ENCODE assay signal across 23 cellular contexts in the genomic region with DNA sequence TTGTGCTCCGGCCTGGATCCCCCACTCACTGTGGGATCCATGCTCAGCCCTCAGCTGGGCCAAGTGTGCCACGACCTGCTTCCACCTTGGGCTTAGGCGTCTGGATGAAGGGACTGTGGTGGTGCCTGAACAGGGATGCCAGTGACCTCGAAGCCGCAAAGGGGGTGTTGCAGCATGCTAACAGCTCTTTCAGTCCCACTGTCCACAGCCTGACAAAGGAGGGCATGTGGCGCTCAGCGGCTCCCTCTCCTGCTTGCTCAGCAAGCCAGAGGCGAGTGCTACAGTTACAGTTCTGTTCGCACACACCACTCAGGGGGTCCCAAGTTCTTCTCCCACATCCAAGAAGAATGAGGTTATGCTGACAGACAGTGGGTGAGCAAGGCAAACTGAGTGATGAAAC. TPM values are rescaled to one million over a fixed set of nuclear protein-coding genes. Genes with fewer than 3 reads are reported as not detected.
A peak's percentile ranks its signal among the peaks of the same experiment; 100 is the strongest.
DNase-seq lines count a peak whose midpoint lies in the region; ATAC-seq, FAIRE-seq and TF ChIP-seq lines count a peak whose summit lies in the region.
"Had no signal": no experiment of that assay in that cellular context is flagged by ENCODE, and none has a peak within 500 bp of the region (broad histone marks: within the 10 kb centered on the region; RNA-seq: fewer than 3 reads in every experiment).

No MANE protein-coding gene starts in this region.

- in situ Hi-C loops in HepG2 (cut with HindIII; ENCODE audit: extremely low pct_ligation_motif_present, low pct_unique_long_range_greater_than_20kb), result no loop called here

- 66% methylated on average over 4 of the region's 9 CpGs for WGBS in HepG2 (ENCODE audit: low lambda C conversion rate)
- WGBS in right lobe of liver (ENCODE audit: insufficient coverage, low coverage, low lambda C conversion rate, missing lambda C conversion rate), result 20% methylated on average over 1 of the region's 9 CpGs

- H3K27me3 ChIP-seq in HepG2 (ENCODE audit: control insufficient read depth in 1 of 2, insufficient read depth in 2 of 2, low read length in 2 of 2) (no peaks in the 10 kb centered on the region), right lobe of liver (no peaks in the 10 kb centered on the region), WERI-Rb-1 (ENCODE audit: insufficient read depth, low read depth, severe bottlenecking) (peaks cover 9% of the 10 kb centered on the region), MG63 (no peaks in the 10 kb centered on the region), MM.1S (replicated peaks; ENCODE audit: insufficient read depth, low read length) (no peaks in the 10 kb centered on the region)

- no peak for TF ChIP-seq POLR2A in HepG2 (IDR thresholded peaks at IDR 0.05; ENCODE audit: insufficient read depth in 1 of 2, low read depth in 2 of 2, low read length in 2 of 2)
- no peak for TF ChIP-seq POLR2A in right lobe of liver (IDR thresholded peaks at IDR 0.05)

- TF ChIP-seq RAD21 in HepG2 (CRISPR knock-in tag; IDR thresholded peaks at IDR 0.05), result no peak

- no TSS peak for BruUV-seq in HepG2 (replicated peaks; lab: Mats Ljungman, UMichigan)

- CTCF ChIA-PET in HepG2 (lab: Yijun Ruan, JAX; ENCODE audit: low intra/inter-chr PET ratio, low total read pairs), result no interaction called here

- no peak for ATAC-seq in HepG2
- ATAC-seq in right lobe of liver, result no peak

- TF ChIP-seq CTCF in HepG2 (CRISPR knock-in tag; IDR thresholded peaks at IDR 0.05), result no peak
- no peak for TF ChIP-seq CTCF in right lobe of liver (IDR thresholded peaks at IDR 0.05)
- peak; percentile 14; the same call in 1 of the 2 replicates for TF ChIP-seq CTCF in WERI-Rb-1 (IDR thresholded peaks at IDR 0.05; ENCODE audit: low read depth, low read length)
- no peak for TF ChIP-seq CTCF in MM.1S (IDR thresholded peaks at IDR 0.05; ENCODE audit: low read length)

- H3F3A ChIP-seq in MM.1S (ENCODE audit: insufficient read depth, low read length), result peaks cover 4% of the 10 kb centered on the region

- H3K79me2 ChIP-seq in HepG2 (ENCODE audit: insufficient read depth, low read length), result no peaks in the 10 kb centered on the region
- no peaks in the 10 kb centered on the region for H3K79me2 ChIP-seq in MM.1S (ENCODE audit: low read length)

- H3K4me1 ChIP-seq in HepG2 (ENCODE audit: insufficient read depth, low read length) (peaks cover 29% of the 10 kb centered on the region), right lobe of liver (no peaks in the 10 kb centered on the region), MM.1S (ENCODE audit: low read length) (no peaks in the 10 kb centered on the region; the same call in 1 of the 2 replicates)

- no peak for FAIRE-seq in HepG2 (lab: Jason Lieb, UNC)
- FAIRE-seq: D721Med had no signal

- H3K4me3 ChIP-seq in HepG2 (replicated peaks in 1 of 3; ENCODE audit: insufficient read depth in 1 of 3, low read depth in 2 of 3, low read length in 3 of 3), result no peak overlapping the region
- no peak overlapping the region for H3K4me3 ChIP-seq in right lobe of liver
- no peak overlapping the region for H3K4me3 ChIP-seq in WERI-Rb-1 (ENCODE audit: low read depth, low read length)
- H3K4me3 ChIP-seq in MG63, result no peak overlapping the region
- H3K4me3 ChIP-seq in MM.1S (ENCODE audit: low read length), result no peak overlapping the region
- H3K4me3 ChIP-seq: GM23248 had no signal

- H3K9ac ChIP-seq in HepG2 (ENCODE audit: insufficient read depth, low read depth, low read length) (no peak overlapping the region), MM.1S (ENCODE audit: low read length) (no peak overlapping the region)
- H3K9ac ChIP-seq: GM23248 had no signal

- H4K20me1 ChIP-seq in HepG2 (ENCODE audit: insufficient read depth, low read length), result no peaks in the 10 kb centered on the region
- H4K20me1 ChIP-seq in MM.1S (ENCODE audit: insufficient read depth, low read length), result no peaks in the 10 kb centered on the region

- H3K4me2 ChIP-seq in HepG2 (ENCODE audit: low read depth, low read length) (no peak overlapping the region), MM.1S (ENCODE audit: low read depth, low read length) (no peak overlapping the region)

- H2AFZ ChIP-seq in HepG2 (ENCODE audit: low read length), result no peak overlapping the region
- no peak overlapping the region for H2AFZ ChIP-seq in MM.1S (ENCODE audit: low read length)
- H2AFZ ChIP-seq: GM23248 had no signal

- H3K9me2 ChIP-seq in MM.1S (replicated peaks; ENCODE audit: insufficient read depth, low read length), result no peaks in the 10 kb centered on the region

- TF ChIP-seq EP300 in HepG2 (IDR thresholded peaks at IDR 0.05; ENCODE audit: low read depth in 2 of 2, low read length in 2 of 2) (no peak), HepG2 (CRISPR knock-in tag; IDR thresholded peaks at IDR 0.05; ENCODE audit: borderline replicate concordance) (no peak)

- H3K36me3 ChIP-seq in HepG2 (replicated peaks in 1 of 2; ENCODE audit: control insufficient read depth in 1 of 2, insufficient read depth in 2 of 2, low read length in 2 of 2) (no peaks in the 10 kb centered on the region), right lobe of liver (no peaks in the 10 kb centered on the region), WERI-Rb-1 (no peaks in the 10 kb centered on the region), MG63 (no peaks in the 10 kb centered on the region), MM.1S (replicated peaks; ENCODE audit: insufficient read depth, low read length) (no peaks in the 10 kb centered on the region)

- no peaks in the 10 kb centered on the region for H3K9me3 ChIP-seq in HepG2 (ENCODE audit: low read length)
- no peaks in the 10 kb centered on the region for H3K9me3 ChIP-seq in right lobe of liver
- H3K9me3 ChIP-seq in WERI-Rb-1 (ENCODE audit: severe bottlenecking), result no peaks in the 10 kb centered on the region
- no peaks in the 10 kb centered on the region for H3K9me3 ChIP-seq in MG63
- no peaks in the 10 kb centered on the region for H3K9me3 ChIP-seq in MM.1S (replicated peaks; ENCODE audit: insufficient read depth, low read length)

- POLR2A ChIA-PET in HepG2 (lab: Yijun Ruan, JAX), result no interaction called here

- intact Hi-C loops in HepG2 (cut with micrococcal nuclease; ENCODE audit: unreplicated experiment), result no loop called here
- intact Hi-C loops in right lobe of liver (cut with DNase I), result no loop called here

- H3K27ac ChIP-seq in HepG2 (ENCODE audit: extremely low read length, insufficient read depth, low read length) (no peak overlapping the region), right lobe of liver (no peak overlapping the region), WERI-Rb-1 (peak overlapping the region; percentile 70), MM.1S (ENCODE audit: low read length) (no peak overlapping the region)
- H3K27ac ChIP-seq: C4-2B, GM23248 had no signal

- DNase-seq in HepG2 (ENCODE audit: low spot score) (no peak), right lobe of liver (no peak), WERI-Rb-1 (peak; percentile 15), iPS-NIHi7 (ENCODE audit: extremely low spot score) (peak; percentile 17), DMS153 (lab: John Stamatoyannopoulos, UW) (no peak), MG63 (no peak), MM.1S (no peak), GDM1 (lab: John Stamatoyannopoulos, UW) (no peak)
- DNase-seq: AML-193; CD8-positive, alpha-beta memory T cell; EL; GM23248; NCI-H1092 treated with DMSO at 0.1 percent for 48 hours; NCI-H1436 treated with DMSO at 0.1 percent for 48 hours; NCI-H2029; NCI-H2227 treated with DMSO at 0.1 percent for 48 hours; NCI-H774; SHP77 had no signal

RNA-seq across cellular contexts. Expression of a gene that starts 5.2 kb away (rescaled TPM):
- total RNA-seq in HepG2 (2016; rRNA removed; fragmentation: Illumina TruSeq; extraction: Trizol), result 59.3 and 79.4 TPM in 2 replicates
- total RNA-seq in HepG2 (2016; cell fraction: cytosol; rRNA removed; fragmentation: Illumina TruSeq; extraction: Trizol; ENCODE audit: low read depth), result 41.2 and 48.2 TPM in 2 replicates
- 61.2 and 79.0 TPM in 2 replicates for total RNA-seq in HepG2 (2016; cell fraction: insoluble cytoplasmic fraction; rRNA removed; fragmentation: Illumina TruSeq; extraction: Trizol)
- total RNA-seq in HepG2 (2016; cell fraction: membrane; rRNA removed; fragmentation: Illumina TruSeq; extraction: Trizol), result 85.1 and 101 TPM in 2 replicates
- total RNA-seq in HepG2 (2016; cell fraction: nucleus; rRNA removed; fragmentation: Illumina TruSeq; extraction: Trizol), result 22.6 and 28.3 TPM in 2 replicates
- polyA plus RNA-seq in HepG2 (2011; rRNA removed), result 81.2 and 103 TPM in 2 replicates
- 90.3 and 98.3 TPM in 2 replicates for polyA plus RNA-seq in HepG2 (2011; cell fraction: cytosol; rRNA removed)
- 21.0 and 27.2 TPM in 2 replicates for polyA plus RNA-seq in HepG2 (2011; cell fraction: nucleus; rRNA removed)
- polyA plus RNA-seq in HepG2 (2012), result 81.1 and 87.5 TPM in 2 replicates
- polyA plus RNA-seq in HepG2 (2016; cell fraction: cytosol; fragmentation: Illumina TruSeq; extraction: Trizol; ENCODE audit: low read depth), result 41.0 and 48.5 TPM in 2 replicates
- 76.2 and 80.5 TPM in 2 replicates for polyA plus RNA-seq in HepG2 (2016; cell fraction: insoluble cytoplasmic fraction; fragmentation: Illumina TruSeq; extraction: Trizol; ENCODE audit: low read depth)
- polyA plus RNA-seq in HepG2 (2016; cell fraction: membrane; fragmentation: Illumina TruSeq; extraction: Trizol; ENCODE audit: low read depth), result 71.8 and 80.4 TPM in 2 replicates
- 31.4 and 31.9 TPM in 2 replicates for polyA plus RNA-seq in HepG2 (2016; cell fraction: nucleus; fragmentation: Illumina TruSeq; extraction: Trizol; ENCODE audit: insufficient read depth, low read depth)
- polyA minus RNA-seq in HepG2 (2011; rRNA and poly(A)+ RNA removed; ENCODE audit: low replicate concordance), result 31.7 and 45.1 TPM in 2 replicates
- 31.8 and 39.3 TPM in 2 replicates for polyA minus RNA-seq in HepG2 (2011; cell fraction: cytosol; rRNA and poly(A)+ RNA removed)
- 15.8 and 17.3 TPM in 2 replicates for polyA minus RNA-seq in HepG2 (2011; cell fraction: nucleus; rRNA and poly(A)+ RNA removed)
- 10 to 100 TPM in 5 of 6 experiments, 1 to 10 TPM in 1; 10.0 to 15.4 (median 11.4) TPM for total RNA-seq in right lobe of liver
- 55.2 and 59.5 TPM in 2 replicates for total RNA-seq in MG63 (2014; rRNA removed; shearing (Covaris generic); ENCODE audit: low replicate concordance)

RNA-seq across cellular contexts. Expression of a gene that starts 49.2 kb away (rescaled TPM):
- total RNA-seq in HepG2 (2016; rRNA removed; fragmentation: Illumina TruSeq; extraction: Trizol) (not detected in 2 replicates), right lobe of liver (not detected)
- not detected in 2 replicates for total RNA-seq in HepG2 (2016; cell fraction: cytosol; rRNA removed; fragmentation: Illumina TruSeq; extraction: Trizol; ENCODE audit: low read depth)
- not detected in 2 replicates for total RNA-seq in HepG2 (2016; cell fraction: insoluble cytoplasmic fraction; rRNA removed; fragmentation: Illumina TruSeq; extraction: Trizol)
- not detected in 2 replicates for total RNA-seq in HepG2 (2016; cell fraction: membrane; rRNA removed; fragmentation: Illumina TruSeq; extraction: Trizol)
- total RNA-seq in HepG2 (2016; cell fraction: nucleus; rRNA removed; fragmentation: Illumina TruSeq; extraction: Trizol), result not detected in 2 replicates
- polyA plus RNA-seq in HepG2 (2011; rRNA removed), result not detected in 2 replicates
- 0.03 TPM in 1 of 2 replicates, not detected in the other for polyA plus RNA-seq in HepG2 (2011; cell fraction: cytosol; rRNA removed)
- polyA plus RNA-seq in HepG2 (2011; cell fraction: nucleus; rRNA removed), result not detected in 2 replicates
- not detected in 2 replicates for polyA plus RNA-seq in HepG2 (2012)
- polyA plus RNA-seq in HepG2 (2016; cell fraction: cytosol; fragmentation: Illumina TruSeq; extraction: Trizol; ENCODE audit: low read depth), result not detected in 2 replicates
- polyA plus RNA-seq in HepG2 (2016; cell fraction: insoluble cytoplasmic fraction; fragmentation: Illumina TruSeq; extraction: Trizol; ENCODE audit: low read depth), result not detected in 2 replicates
- not detected in 2 replicates for polyA plus RNA-seq in HepG2 (2016; cell fraction: membrane; fragmentation: Illumina TruSeq; extraction: Trizol; ENCODE audit: low read depth)
- not detected in 2 replicates for polyA plus RNA-seq in HepG2 (2016; cell fraction: nucleus; fragmentation: Illumina TruSeq; extraction: Trizol; ENCODE audit: insufficient read depth, low read depth)
- polyA minus RNA-seq in HepG2 (2011; rRNA and poly(A)+ RNA removed; ENCODE audit: low replicate concordance), result not detected in 2 replicates
- polyA minus RNA-seq in HepG2 (2011; cell fraction: cytosol; rRNA and poly(A)+ RNA removed), result not detected in 2 replicates
- not detected in 2 replicates for polyA minus RNA-seq in HepG2 (2011; cell fraction: nucleus; rRNA and poly(A)+ RNA removed)
- total RNA-seq in MG63 (2014; rRNA removed; shearing (Covaris generic); ENCODE audit: low replicate concordance), result not detected in 2 replicates
- total RNA-seq: A172; CD8-positive, alpha-beta memory T cell; GM23248; LHCN-M2 had no signal
- polyA plus RNA-seq: AG04450; CD8-positive, alpha-beta memory T cell; GM23248 had no signal

Comparison
In these comparisons a context has a peak if more than half of its experiments do, and no peak if none do; other contexts are left out.
1. DNase-seq: peak in WERI-Rb-1 (single experiment) and iPS-NIHi7 (single experiment); none in HepG2 (single experiment), right lobe of liver (0 of 3), DMS153 (single experiment), MG63 (single experiment), MM.1S (single experiment) and GDM1 (single experiment).